In the genomic region with DNA sequence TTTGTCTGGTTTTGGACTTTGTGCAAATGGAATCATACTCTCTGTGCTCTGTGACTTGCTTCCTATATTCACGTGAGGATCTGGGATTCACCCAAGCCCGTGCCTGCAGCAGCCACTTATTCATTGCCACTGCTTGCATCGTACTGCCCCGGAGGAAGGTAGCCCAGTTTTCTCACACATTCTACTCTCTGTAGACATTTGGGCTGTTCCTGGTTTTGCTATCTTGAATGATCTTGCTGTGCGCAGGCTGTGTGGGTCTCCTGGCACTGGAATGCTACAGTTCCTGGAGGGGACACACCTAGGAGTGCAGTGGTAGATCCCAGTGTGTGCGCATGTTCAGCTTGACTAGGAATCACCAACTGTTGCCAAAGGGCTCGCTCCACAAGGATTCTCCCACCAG, we compare ENCODE assay signal across 26 cellular contexts.
DNase-seq lines count a peak whose midpoint lies in the region; ATAC-seq, FAIRE-seq and TF ChIP-seq lines count a peak whose summit lies in the region.
"Had no signal": no experiment of that assay in that cellular context is flagged by ENCODE, and none has a peak within 500 bp of the region (broad histone marks: within the 10 kb centered on the region; RNA-seq: fewer than 3 reads in every experiment).

No MANE protein-coding gene starts in this region.

- peaks cover 4 to 8% (median 7%) of the 10 kb centered on the region in 3 donors for H3K27me3 Mint-ChIP-seq in CD14-positive monocyte (ENCODE audit: low read depth in 3 of 3)
- H3K27me3 Mint-ChIP-seq: activated naive CD4-positive, alpha-beta T cell treated with anti-CD3 and anti-CD28 coated beads, Interleukin-2, amount 50 U/mL, for 24 hours; CD4-positive, CD25-positive, alpha-beta regulatory T cell had no signal

- no peak overlapping the region for H3K4me3 Mint-ChIP-seq in CD14-positive monocyte
- H3K4me3 Mint-ChIP-seq: activated naive CD4-positive, alpha-beta T cell treated with anti-CD3 and anti-CD28 coated beads, Interleukin-2, amount 50 U/mL, for 24 hours; CD4-positive, CD25-positive, alpha-beta regulatory T cell; stimulated activated effector memory CD8-positive, alpha-beta T cell treated with anti-CD3 and anti-CD28 coated beads, Interleukin-12 subunit alpha, Interleukin-12 subunit beta, amount 100 ng/mL, for 72 hours; T-helper 1 cell treated with Interleukin-12 subunit alpha and Interleukin-12 subunit beta and Interleukin-4 antibody, amounts not matched to agents 30 μg/mL and 1 μg/mL, for 36 hours had no signal

- no CpG with 5 or more reads among the region's 7 CpGs for WGBS in mesendoderm (ENCODE audit: extremely low coverage, insufficient coverage, low lambda C conversion rate)

- no peak overlapping the region for H3K56ac ChIP-seq in mesendoderm (ENCODE audit: low read length)

- H3K4me3 ChIP-seq in MG63, result no peak overlapping the region
- H3K4me3 ChIP-seq in bronchial epithelial cell (ENCODE audit: low read depth, low read length), result no peak overlapping the region
- H3K4me3 ChIP-seq in mesendoderm (ENCODE audit: low read length), result no peak overlapping the region
- H3K4me3 ChIP-seq: SJCRH30, smooth muscle cell had no signal

- peaks cover 60% of the 10 kb centered on the region for H3K4me1 Mint-ChIP-seq in CD14-positive monocyte
- H3K4me1 Mint-ChIP-seq: activated naive CD4-positive, alpha-beta T cell treated with anti-CD3 and anti-CD28 coated beads, Interleukin-2, amount 50 U/mL, for 24 hours had no signal

- H4K8ac ChIP-seq in mesendoderm (ENCODE audit: low read depth, low read length), result no peak overlapping the region

- H3K4me1 ChIP-seq in mesendoderm (ENCODE audit: control insufficient read depth, low read depth, low read length), result no peaks in the 10 kb centered on the region

- no peaks in the 10 kb centered on the region for H3K36me3 ChIP-seq in MG63
- no peaks in the 10 kb centered on the region for H3K36me3 ChIP-seq in bronchial epithelial cell (ENCODE audit: control insufficient read depth, insufficient read depth, low read length)
- H3K36me3 ChIP-seq in mesendoderm (ENCODE audit: control insufficient read depth, insufficient read depth, low read length), result no peaks in the 10 kb centered on the region
- H3K36me3 ChIP-seq: SJCRH30, WERI-Rb-1 had no signal

- H2BK120ac ChIP-seq in mesendoderm (ENCODE audit: low read depth, low read length), result no peak overlapping the region

- H3K79me2 ChIP-seq in mesendoderm (ENCODE audit: control insufficient read depth, insufficient read depth, low read length), result no peaks in the 10 kb centered on the region

- no peak overlapping the region for H2AK5ac ChIP-seq in mesendoderm (ENCODE audit: low read length)

- H4K5ac ChIP-seq in mesendoderm (ENCODE audit: low read length), result no peak overlapping the region

- no peak overlapping the region for H3K9ac ChIP-seq in mesendoderm (ENCODE audit: low read length)

- no peak overlapping the region for H2BK5ac ChIP-seq in mesendoderm (ENCODE audit: low read length)

- H3K23ac ChIP-seq in mesendoderm (ENCODE audit: low read length), result no peak overlapping the region

- H3K9me3 Mint-ChIP-seq in CD14-positive monocyte, result peaks cover 0 to 3% (median 0%) of the 10 kb centered on the region in 7 donors
- H3K9me3 Mint-ChIP-seq: activated naive CD4-positive, alpha-beta T cell treated with anti-CD3 and anti-CD28 coated beads, Interleukin-2, amount 50 U/mL, for 24 hours; stimulated activated effector memory CD8-positive, alpha-beta T cell treated with anti-CD3 and anti-CD28 coated beads, Interleukin-12 subunit alpha, Interleukin-12 subunit beta, amount 100 ng/mL, for 72 hours; T-helper 1 cell treated with Interleukin-12 subunit alpha and Interleukin-12 subunit beta and Interleukin-4 antibody, amounts not matched to agents 30 μg/mL and 1 μg/mL, for 36 hours had no signal

- no peaks in the 10 kb centered on the region for H3K9me3 ChIP-seq in MG63
- H3K9me3 ChIP-seq: SJCRH30 had no signal

- H3K36me3 Mint-ChIP-seq in CD14-positive monocyte, result peaks cover 0 to 4% of the 10 kb centered on the region in 2 donors
- H3K36me3 Mint-ChIP-seq: activated naive CD4-positive, alpha-beta T cell treated with anti-CD3 and anti-CD28 coated beads, Interleukin-2, amount 50 U/mL, for 24 hours; naive B cell; stimulated activated effector memory CD8-positive, alpha-beta T cell treated with anti-CD3 and anti-CD28 coated beads, Interleukin-12 subunit alpha, Interleukin-12 subunit beta, amount 100 ng/mL, for 72 hours had no signal

- no peak overlapping the region for H3K4ac ChIP-seq in mesendoderm (ENCODE audit: low read depth, low read length)

- no peaks in the 10 kb centered on the region for H3K27me3 ChIP-seq in MG63
- peaks cover 2% of the 10 kb centered on the region for H3K27me3 ChIP-seq in bronchial epithelial cell (ENCODE audit: control insufficient read depth, insufficient read depth, low read length)
- no peaks in the 10 kb centered on the region for H3K27me3 ChIP-seq in mesendoderm (ENCODE audit: insufficient read depth, low read length, poor library complexity)
- H3K27me3 ChIP-seq: dorsolateral prefrontal cortex, SJCRH30 had no signal

- no peak overlapping the region for H3K27ac ChIP-seq in mesendoderm (ENCODE audit: low read depth, low read length)
- H3K27ac ChIP-seq: SJCRH30, WERI-Rb-1 had no signal

- ATAC-seq in HG03469 (IDR thresholded peaks at IDR 0.05; ENCODE audit: unreplicated experiment), result no peak
- ATAC-seq: stimulated activated effector memory CD8-positive, alpha-beta T cell treated with anti-CD3 and anti-CD28 coated beads, Interleukin-12 subunit alpha, Interleukin-12 subunit beta, amount 100 ng/mL, for 72 hours had no signal

- DNase-seq in CD14-positive monocyte (ENCODE audit: low spot score), result no peak
- DNase-seq in MG63, result peak; percentile 44
- DNase-seq in bronchial epithelial cell (ENCODE audit: low read depth), result no peak
- peak; percentile 38 for DNase-seq in mesendoderm
- DNase-seq in stimulated activated CD4-positive, alpha-beta T cell treated with anti-CD3 and anti-CD28 coated beads, Interleukin-1b, Interleukin-23, amount 100 ng/mL, for 48 hours, result no peak
- no peak for DNase-seq in SKM-1 treated with dmso at 0.1 percent for 144 hours (lab: John Stamatoyannopoulos, UW; ENCODE audit: unreplicated experiment)
- DNase-seq: activated CD4-positive, alpha-beta T cell treated with anti-CD3 and anti-CD28 coated beads, Interleukin-2, amount 50 U/mL, for 1 hour; CD4-positive, CD25-positive, alpha-beta regulatory T cell; KG1; left cardiac atrium; naive B cell; NCI-H1694 treated with DMSO at 0.1 percent for 48 hours; NCI-H2171; NCI-H524; retina; SJCRH30; stimulated activated CD4-positive, alpha-beta T cell treated with anti-CD3 and anti-CD28 coated beads, Interleukin-2, amount 100 ng/mL, for 48 hours; substantia nigra; WERI-Rb-1 had no signal

- intact Hi-C loops in CD14-positive monocyte (cut with micrococcal nuclease), result loop anchor here in 1 of 2 donors (2.0 kb wide), 1 partner anchor 27 kb away; no protein-coding TSS in a partner anchor

- TF ChIP-seq CTCF in CD14-positive monocyte (IDR thresholded peaks at IDR 0.05) (no peak), bronchial epithelial cell (IDR thresholded peaks at IDR 0.05; ENCODE audit: insufficient read depth, low read length, severe bottlenecking) (no peak)

- peak; percentile 40 for FAIRE-seq in bronchial epithelial cell (lab: Jason Lieb, UNC)
- FAIRE-seq: D721Med had no signal

- H3K18ac ChIP-seq in mesendoderm (ENCODE audit: low read length), result no peak overlapping the region

- H2BK15ac ChIP-seq in mesendoderm (replicated peaks; ENCODE audit: low read depth), result no peak overlapping the region

- H3K79me1 ChIP-seq in mesendoderm (ENCODE audit: low read length), result no peaks in the 10 kb centered on the region

- no peak overlapping the region for H3K4me2 ChIP-seq in mesendoderm (ENCODE audit: low read length)
- H3K4me2 ChIP-seq: smooth muscle cell had no signal

- H3K27ac Mint-ChIP-seq in CD14-positive monocyte, result peak overlapping the region in 4 of 7 donors; percentile 68 to 99 (median 92)
- H3K27ac Mint-ChIP-seq: activated naive CD4-positive, alpha-beta T cell treated with anti-CD3 and anti-CD28 coated beads, Interleukin-2, amount 50 U/mL, for 24 hours; CD4-positive, CD25-positive, alpha-beta regulatory T cell; stimulated activated effector memory CD8-positive, alpha-beta T cell treated with anti-CD3 and anti-CD28 coated beads, Interleukin-12 subunit alpha, Interleukin-12 subunit beta, amount 100 ng/mL, for 72 hours; T-helper 1 cell treated with Interleukin-12 subunit alpha and Interleukin-12 subunit beta and Interleukin-4 antibody, amounts not matched to agents 30 μg/mL and 1 μg/mL, for 36 hours had no signal

Comparison
In these comparisons a context has a peak if more than half of its experiments do, and no peak if none do; other contexts are left out.
1. DNase-seq: peak in MG63 (single experiment) and mesendoderm (single experiment); none in CD14-positive monocyte (single experiment), bronchial epithelial cell (single experiment), stimulated activated CD4-positive, alpha-beta T cell treated with anti-CD3 and anti-CD28 coated beads, Interleukin-1b, Interleukin-23, amount 100 ng/mL, for 48 hours (single experiment) and SKM-1 treated with dmso at 0.1 percent for 144 hours (single experiment).